In genomic region chr6:166855416-166855815, GRCh38 we compare ENCODE assay signal across 21 cellular contexts.
"Had no signal": no experiment of that assay in that cellular context is flagged by ENCODE, and none has a peak within 500 bp of the region (broad histone marks: within the 10 kb centered on the region; RNA-seq: fewer than 3 reads in every experiment).

No MANE protein-coding gene starts in this region.

- DNase-seq: activated CD4-positive, alpha-beta memory T cell treated with anti-CD3 and anti-CD28 coated beads for 36 hours; activated CD4-positive, alpha-beta T cell treated with anti-CD3 and anti-CD28 coated beads for 4 hours; activated CD4-positive, CD25-positive, alpha-beta regulatory T cell; activated naive CD4-positive, alpha-beta T cell treated with anti-CD3 and anti-CD28 coated beads, Interleukin-2, amount 10 ng/mL, durations not matched to agents 7 days and 5 days; activated naive CD8-positive, alpha-beta T cell treated with anti-CD3 and anti-CD28 coated beads, Interleukin-2, amount 50 U/mL, for 24 hours; activated T-cell treated with anti-CD3 and anti-CD28 coated beads, Interleukin-2, amount 50 U/mL, for 48 hours; anterior cingulate cortex; body of pancreas; cortex of kidney; foreskin keratinocyte; immature natural killer cell; kidney glomerular epithelial cell; left ventricle myocardium inferior; naive thymus-derived CD4-positive, alpha-beta T cell; stimulated activated CD4-positive, alpha-beta T cell treated with anti-CD3 and anti-CD28 coated beads, Interleukin-4, amount 100 ng/mL, for 24 hours; stimulated activated naive CD4-positive, alpha-beta T cell treated with Interleukin-2 at 50 U/mL for 16 hours; T1000 had no signal

- H3K27ac ChIP-seq: body of pancreas, cardiac muscle cell, epithelial cell of prostate, foreskin keratinocyte, left ventricle myocardium inferior, thoracic aorta, vagina had no signal

- H3K4me3 ChIP-seq: body of pancreas, cardiac muscle cell, left ventricle myocardium inferior, thoracic aorta, vagina had no signal

- H3K27me3 ChIP-seq: cardiac muscle cell, vagina had no signal

- H3K36me3 ChIP-seq: cardiac muscle cell, left ventricle myocardium inferior, thoracic aorta, vagina had no signal

- H3K9me3 ChIP-seq: body of pancreas, left ventricle myocardium inferior, thoracic aorta, vagina had no signal

- H3K4me1 ChIP-seq: body of pancreas, foreskin keratinocyte had no signal

- ATAC-seq: activated naive CD8-positive, alpha-beta T cell treated with anti-CD3 and anti-CD28 coated beads, Interleukin-2, amount 50 U/mL, for 24 hours; body of pancreas; foreskin keratinocyte; naive thymus-derived CD4-positive, alpha-beta T cell had no signal
